ENCODE assay signal across 33 cellular contexts in the genomic region with DNA sequence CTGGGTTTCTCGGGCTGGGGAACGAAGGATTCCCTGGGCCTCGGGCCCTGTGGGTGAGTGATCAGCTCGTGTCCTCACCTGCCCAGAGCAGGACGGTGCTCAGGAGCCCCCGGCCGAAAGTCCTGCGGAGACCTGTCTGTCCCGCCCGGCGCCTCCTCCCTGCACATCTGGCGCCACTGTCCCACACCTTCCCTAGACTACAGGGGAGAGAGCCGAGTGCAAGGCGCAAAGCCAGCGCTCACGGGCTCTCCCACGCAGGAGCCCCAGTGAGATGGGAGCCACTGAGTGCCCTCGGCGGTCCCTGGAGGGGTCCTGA. TPM values are rescaled to one million over a fixed set of nuclear protein-coding genes. Genes with fewer than 3 reads are reported as not detected.
"Had no signal": no experiment of that assay in that cellular context is flagged by ENCODE, and none has a peak within 500 bp of the region (broad histone marks: within the 10 kb centered on the region; RNA-seq: fewer than 3 reads in every experiment).

No MANE protein-coding gene starts in this region.

- H3K4me3 Mint-ChIP-seq: activated CD8-positive, alpha-beta memory T cell treated with anti-CD3 and anti-CD28 coated beads, Interleukin-2, amount 10 ng/mL, durations not matched to agents 7 days and 5 days; activated naive CD8-positive, alpha-beta T cell treated with anti-CD3 and anti-CD28 coated beads, Interleukin-2, amount 50 U/mL, for 24 hours; activated T-cell treated with anti-CD3 and anti-CD28 coated beads, Interleukin-2, amount 50 U/mL, for 24 hours; activated T-helper 1 cell treated with anti-CD3 and anti-CD28 coated beads, Interleukin-12 subunit alpha, Interleukin-12 subunit beta, Interleukin-2, Interleukin-4 antibody, amounts not matched to agents 30 ng/mL and 10 ng/mL and 1 ng/mL, durations not matched to agents 14 hours and 24 hours and 36 hours; central memory CD8-positive, alpha-beta T cell; T-helper 2 cell treated with Interferon-gamma antibody and Interleukin-4, amounts not matched to agents 5 μg/mL and 100 μg/mL, for 36 hours had no signal

- H3K27me3 Mint-ChIP-seq: activated CD8-positive, alpha-beta memory T cell treated with anti-CD3 and anti-CD28 coated beads, Interleukin-2, amount 10 ng/mL, durations not matched to agents 7 days and 5 days; activated naive CD8-positive, alpha-beta T cell treated with anti-CD3 and anti-CD28 coated beads, Interleukin-2, amount 50 U/mL, for 24 hours; activated T-cell treated with anti-CD3 and anti-CD28 coated beads, Interleukin-2, amount 50 U/mL, for 24 hours; central memory CD8-positive, alpha-beta T cell had no signal

- H3K27ac Mint-ChIP-seq: activated CD8-positive, alpha-beta memory T cell treated with anti-CD3 and anti-CD28 coated beads, Interleukin-2, amount 10 ng/mL, durations not matched to agents 7 days and 5 days; activated naive CD4-positive, alpha-beta T cell treated with anti-CD3 and anti-CD28 coated beads, Interleukin-2, amount 50 U/mL, for 72 hours; activated naive CD8-positive, alpha-beta T cell treated with anti-CD3 and anti-CD28 coated beads, Interleukin-2, amount 50 U/mL, for 24 hours; activated T-cell treated with anti-CD3 and anti-CD28 coated beads, Interleukin-2, amount 50 U/mL, for 24 hours; activated T-helper 1 cell treated with anti-CD3 and anti-CD28 coated beads, Interleukin-12 subunit alpha, Interleukin-12 subunit beta, Interleukin-2, Interleukin-4 antibody, amounts not matched to agents 30 ng/mL and 10 ng/mL and 1 ng/mL, durations not matched to agents 14 hours and 24 hours and 36 hours; T-helper 2 cell treated with Interferon-gamma antibody and Interleukin-4, amounts not matched to agents 5 μg/mL and 100 μg/mL, for 36 hours had no signal

- DNase-seq: activated CD4-positive, alpha-beta T cell treated with anti-CD3 and anti-CD28 coated beads for 48 hours; activated CD4-positive, alpha-beta T cell treated with anti-CD3 and anti-CD28 coated beads, Interleukin-2, amount 50 U/mL, for 48 hours; activated CD8-positive, alpha-beta memory T cell treated with anti-CD3 and anti-CD28 coated beads, Interleukin-2, amount 10 ng/mL, durations not matched to agents 7 days and 5 days; activated effector memory CD4-positive, alpha-beta T cell treated with Interleukin-2 at 50 U/mL for 16 hours; activated naive CD4-positive, alpha-beta T cell treated with Interleukin-2 at 50 U/mL for 16 hours; activated naive CD8-positive, alpha-beta T cell treated with anti-CD3 and anti-CD28 coated beads, Interleukin-2, amount 50 U/mL, for 24 hours; activated T-cell treated with anti-CD3 and anti-CD28 coated beads, Interleukin-2, amount 50 U/mL, for 24 hours; amniotic stem cell; Kasumi-1; NCI-H1105 treated with DMSO at 0.1 percent for 48 hours; NCI-H1436 treated with DMSO at 0.1 percent for 48 hours; NCI-H187 treated with DMSO at 0.1 percent for 48 hours; NCI-H2081 treated with DMSO at 0.1 percent for 48 hours; NCI-H2171; NCI-H226; NCI-H510A; NCI-H526 treated with DMSO at 0.1 percent for 48 hours; NCI-H82; NK-92 treated with Interleukin-12 subunit alpha and Interleukin-12 subunit beta, amount 100 ng/mL, for 24 hours; OCI-M1; RPMI8226; SHP77; SW 1271 had no signal

- H3K36me3 ChIP-seq: SJSA1 had no signal

- H3K9me3 Mint-ChIP-seq: activated naive CD4-positive, alpha-beta T cell treated with anti-CD3 and anti-CD28 coated beads, Interleukin-2, amount 50 U/mL, for 72 hours; activated naive CD8-positive, alpha-beta T cell treated with anti-CD3 and anti-CD28 coated beads, Interleukin-2, amount 50 U/mL, for 24 hours; activated T-cell treated with anti-CD3 and anti-CD28 coated beads, Interleukin-2, amount 50 U/mL, for 24 hours; activated T-helper 1 cell treated with anti-CD3 and anti-CD28 coated beads, Interleukin-12 subunit alpha, Interleukin-12 subunit beta, Interleukin-2, Interleukin-4 antibody, amounts not matched to agents 30 ng/mL and 10 ng/mL and 1 ng/mL, durations not matched to agents 14 hours and 24 hours and 36 hours; central memory CD8-positive, alpha-beta T cell; T-helper 2 cell treated with Interferon-gamma antibody and Interleukin-4, amounts not matched to agents 5 μg/mL and 100 μg/mL, for 36 hours had no signal

- H3K36me3 Mint-ChIP-seq: activated CD8-positive, alpha-beta memory T cell treated with anti-CD3 and anti-CD28 coated beads, Interleukin-2, amount 10 ng/mL, durations not matched to agents 7 days and 5 days; activated naive CD4-positive, alpha-beta T cell treated with anti-CD3 and anti-CD28 coated beads, Interleukin-2, amount 50 U/mL, for 72 hours had no signal

- ATAC-seq: activated CD4-positive, CD25-positive, alpha-beta regulatory T cell treated with anti-CD3 and anti-CD28 coated beads, Interleukin-2, amount 50 U/mL, for 24 hours; activated CD8-positive, alpha-beta memory T cell treated with anti-CD3 and anti-CD28 coated beads, Interleukin-2, amount 10 ng/mL, durations not matched to agents 7 days and 5 days; activated naive CD4-positive, alpha-beta T cell treated with anti-CD3 and anti-CD28 coated beads, Interleukin-2, amount 50 U/mL, for 72 hours; activated naive CD8-positive, alpha-beta T cell treated with anti-CD3 and anti-CD28 coated beads, Interleukin-2, amount 50 U/mL, for 24 hours; body of pancreas; Panc1; SK-N-SH treated with all-trans-retinoic acid at 6 μM for 48 hours had no signal

- H3K27me3 ChIP-seq: ascending aorta, body of pancreas, SJSA1 had no signal

- H3K4me3 ChIP-seq: ascending aorta, body of pancreas, SJSA1 had no signal

- H3K9me3 ChIP-seq: ascending aorta, body of pancreas, SJSA1 had no signal

- H3K4me1 Mint-ChIP-seq: central memory CD8-positive, alpha-beta T cell had no signal

- H3K4me1 ChIP-seq: ascending aorta, SJSA1 had no signal

- H3K27ac ChIP-seq: ascending aorta, body of pancreas, SJSA1 had no signal

RNA-seq across cellular contexts. Expression of a gene that starts 13.1 kb away (rescaled TPM):
- total RNA-seq: ascending aorta had no signal
